4 cellular contexts compared by ENCODE assay signal in genomic region chr16:18346993-18347392, GRCh38. TPM values are rescaled to one million over a fixed set of nuclear protein-coding genes. Genes with fewer than 3 reads are reported as not detected.
"Had no signal": no experiment of that assay in that cellular context is flagged by ENCODE, and none has a peak within 500 bp of the region (broad histone marks: within the 10 kb centered on the region; RNA-seq: fewer than 3 reads in every experiment).

No MANE protein-coding gene starts in this region.

RNA-seq across cellular contexts. Expression of gene NPIPA8, which starts 10.5 kb away (rescaled TPM):
- total RNA-seq: myocyte, renal cortical epithelial cell, smooth muscle cell, thoracic aorta had no signal
- polyA plus RNA-seq: smooth muscle cell had no signal
